16 cellular contexts compared by ENCODE assay signal in genomic region chr1:205009666-205010065, GRCh38. TPM values are rescaled to one million over a fixed set of nuclear protein-coding genes. Genes with fewer than 3 reads are reported as not detected.
"Had no signal": no experiment of that assay in that cellular context is flagged by ENCODE, and none has a peak within 500 bp of the region (broad histone marks: within the 10 kb centered on the region; RNA-seq: fewer than 3 reads in every experiment).

No MANE protein-coding gene starts in this region.

- H3K9me3 ChIP-seq: esophagus squamous epithelium, gastroesophageal sphincter, suprapubic skin, upper lobe of left lung had no signal

- H3K36me3 ChIP-seq: esophagus squamous epithelium, suprapubic skin, upper lobe of left lung had no signal

- H3K4me1 ChIP-seq: parathyroid adenoma had no signal

- H2AFZ ChIP-seq: parathyroid adenoma had no signal

- H3K27ac ChIP-seq: esophagus squamous epithelium, gastroesophageal sphincter, parathyroid adenoma, suprapubic skin, upper lobe of left lung had no signal

- H3K27me3 ChIP-seq: gastroesophageal sphincter, suprapubic skin, upper lobe of left lung had no signal

- ATAC-seq: activated CD8-positive, alpha-beta T cell treated with anti-CD3 and anti-CD28 coated beads, Interleukin-2, amount 10 ng/mL, durations not matched to agents 7 days and 5 days; gastroesophageal sphincter; stimulated activated naive CD8-positive, alpha-beta T cell treated with anti-CD3 and anti-CD28 coated beads, Interleukin-15, Interleukin-2, amounts not matched to agents 100 U/mL and 50 U/mL, for 24 hours had no signal

- H3K4me3 ChIP-seq: esophagus squamous epithelium, gastroesophageal sphincter, suprapubic skin, upper lobe of left lung had no signal

- DNase-seq: activated CD4-positive, alpha-beta T cell treated with anti-CD3 and anti-CD28 coated beads for 1 hour; activated CD8-positive, alpha-beta memory T cell treated with anti-CD3 and anti-CD28 coated beads, Interleukin-2, amount 50 U/mL, for 48 hours; activated CD8-positive, alpha-beta T cell treated with anti-CD3 and anti-CD28 coated beads, Interleukin-2, amount 10 ng/mL, durations not matched to agents 7 days and 5 days; activated naive CD4-positive, alpha-beta T cell; aorta; esophagus squamous epithelium; kidney; stimulated activated CD4-positive, alpha-beta T cell treated with anti-CD3 and anti-CD28 coated beads, Interleukin-4, amount 100 ng/mL, for 1 hour; stimulated activated CD8-positive, alpha-beta memory T cell treated with anti-CD3 and anti-CD28 coated beads, Interleukin-4, amount 100 ng/mL, for 48 hours; stimulated activated naive CD8-positive, alpha-beta T cell treated with anti-CD3 and anti-CD28 coated beads, Interleukin-15, Interleukin-2, amounts not matched to agents 100 U/mL and 50 U/mL, for 24 hours; upper lobe of left lung had no signal

- H3K9ac ChIP-seq: parathyroid adenoma had no signal

RNA-seq across cellular contexts. Expression of gene CNTN2, which starts 33.3 kb away (rescaled TPM):
- total RNA-seq: activated CD8-positive, alpha-beta T cell treated with anti-CD3 and anti-CD28 coated beads, Interleukin-2, amount 10 ng/mL, durations not matched to agents 7 days and 5 days; activated T-helper 1 cell treated with anti-CD3 and anti-CD28 coated beads, Interleukin-12 subunit alpha, Interleukin-12 subunit beta, Interleukin-2, Interleukin-4 antibody, amounts not matched to agents 30 ng/mL and 10 ng/mL and 1 ng/mL, durations not matched to agents 14 hours and 24 hours and 36 hours; myocyte; upper lobe of left lung had no signal
- polyA plus RNA-seq: aorta had no signal
